Comparison of ENCODE assay signal across 15 cellular contexts in the genomic region with DNA sequence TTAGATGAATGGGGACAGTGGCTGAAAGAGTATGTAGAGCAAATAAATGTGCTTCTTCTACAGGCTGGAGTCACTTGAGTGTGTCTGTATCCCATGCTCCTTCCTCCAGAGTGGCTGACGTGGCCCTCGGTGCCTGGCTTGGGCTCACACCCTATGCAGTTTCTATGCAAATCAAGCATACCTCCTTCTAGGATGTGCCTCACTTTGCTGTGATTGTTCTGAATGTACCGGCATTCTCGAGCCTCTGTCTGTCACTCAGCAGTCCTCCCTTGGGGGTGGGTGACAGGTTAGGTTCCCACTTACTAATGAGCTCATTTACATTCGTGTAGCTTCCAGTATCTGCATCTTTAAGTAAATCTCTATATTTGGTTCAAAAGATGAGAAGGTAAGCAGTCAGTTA. TPM values are rescaled to one million over a fixed set of nuclear protein-coding genes. Genes with fewer than 3 reads are reported as not detected.
DNase-seq lines count a peak whose midpoint lies in the region; ATAC-seq and TF ChIP-seq lines count a peak whose summit lies in the region.
"Had no signal": no experiment of that assay in that cellular context is flagged by ENCODE, and none has a peak within 500 bp of the region (broad histone marks: within the 10 kb centered on the region; RNA-seq: fewer than 3 reads in every experiment).

No MANE protein-coding gene starts in this region.

- no peak overlapping the region for H2BK20ac ChIP-seq in H9 (ENCODE audit: low read depth, low read length, poor library complexity, severe bottlenecking)

- H4K8ac ChIP-seq in H9 (replicated peaks; ENCODE audit: insufficient read length, low read depth, low read length) = no peak overlapping the region

- no peak overlapping the region for H2BK15ac ChIP-seq in H9 (ENCODE audit: low read depth, low read length)

- no peak overlapping the region for H3K4ac ChIP-seq in H9 (ENCODE audit: low read depth, low read length)

- H3K36me3 ChIP-seq in psoas muscle (ENCODE audit: insufficient read depth in 1 of 2, low read depth in 1 of 2) = no peaks in the 10 kb centered on the region
- H3K36me3 ChIP-seq: heart left ventricle, prostate gland had no signal

- ATAC-seq in GM19023 (IDR thresholded peaks at IDR 0.05; ENCODE audit: unreplicated experiment) (peak; percentile 60), HG03432 (IDR thresholded peaks at IDR 0.05; ENCODE audit: unreplicated experiment) (peak; percentile 40), psoas muscle (no peak), SK-N-SH treated with all-trans-retinoic acid at 6 μM for 48 hours (no peak)

- peak; percentile 36 for DNase-seq in H9
- no peak for DNase-seq in psoas muscle
- no peak for DNase-seq in NCI-H524 treated with DMSO at 0.1 percent for 48 hours (lab: John Stamatoyannopoulos, UW)
- DNase-seq in GOT3 (lab: John Stamatoyannopoulos, UW) = no peak
- DNase-seq in RWPE1 (ENCODE audit: low spot score) = no peak
- DNase-seq: activated CD4-positive, CD25-positive, alpha-beta regulatory T cell treated with anti-CD3 and anti-CD28 coated beads, Interleukin-2, amount 50 U/mL, for 72 hours; mammary epithelial cell; NCI-H82; stimulated activated CD4-positive, alpha-beta T cell treated with anti-CD3 and anti-CD28 coated beads, Interleukin-4, amount 100 ng/mL, for 1 hour; stimulated activated naive CD8-positive, alpha-beta T cell treated with anti-CD3 and anti-CD28 coated beads, Interleukin-15, amount 100 ng/mL, for 72 hours had no signal

- no peaks in the 10 kb centered on the region for H3K9me3 ChIP-seq in H9 (ENCODE audit: control insufficient read depth, low read depth, low read length)
- no peaks in the 10 kb centered on the region for H3K9me3 ChIP-seq in psoas muscle
- H3K9me3 ChIP-seq: heart left ventricle, prostate gland had no signal

- peaks cover 42% of the 10 kb centered on the region for H3K27me3 Mint-ChIP-seq in H9 (ENCODE audit: low read depth)

- H2BK5ac ChIP-seq in H9 (ENCODE audit: insufficient read length, low read length) = no peak overlapping the region

- no peak overlapping the region for H4K91ac ChIP-seq in H9 (ENCODE audit: insufficient read length, low read depth, low read length)

- POLR2A ChIA-PET in RWPE1 (lab: Yijun Ruan, JAX; ENCODE audit: low non-redundant PET) = no interaction called here

- no peak overlapping the region for H3K14ac ChIP-seq in H9 (ENCODE audit: insufficient read depth, low read length)

- intact Hi-C loops in psoas muscle (cut with DNase I) = no loop called here

- no peak overlapping the region for H3T11ph ChIP-seq in H9 (ENCODE audit: low read length)

- H2BK12ac ChIP-seq in H9 (ENCODE audit: insufficient read length, low read depth, low read length) = no peak overlapping the region

- H2AK5ac ChIP-seq in H9 (ENCODE audit: insufficient read length, low read length) = no peak overlapping the region

- H3K4me1 Mint-ChIP-seq in H9 = peaks cover 12 to 14% of the 10 kb centered on the region in 2 experiments
- H3K4me1 Mint-ChIP-seq: stimulated activated naive CD8-positive, alpha-beta T cell treated with anti-CD3 and anti-CD28 coated beads, Interleukin-15, amount 100 ng/mL, for 72 hours had no signal

- CTCF ChIA-PET in RWPE1 (lab: Yijun Ruan, JAX) = no interaction called here

- no peaks in the 10 kb centered on the region for H3K79me2 ChIP-seq in H9 (ENCODE audit: insufficient read depth, low read length)

- no peak overlapping the region for H4K5ac ChIP-seq in H9 (ENCODE audit: insufficient read length, low read depth, low read length)

- no peaks in the 10 kb centered on the region for H3K79me1 ChIP-seq in H9 (ENCODE audit: insufficient read depth, low read depth, low read length, poor library complexity, severe bottlenecking)

- H3K36me3 Mint-ChIP-seq in H9 (ENCODE audit: insufficient read depth in 1 of 3, low read depth in 3 of 3) = no peaks in the 10 kb centered on the region

- no peak overlapping the region for H3K27ac ChIP-seq in H9 (ENCODE audit: insufficient read length, low read depth, low read length)
- H3K27ac ChIP-seq in psoas muscle = peak overlapping the region; percentile 17
- H3K27ac ChIP-seq in RWPE1 = no peak overlapping the region
- H3K27ac ChIP-seq: prostate gland had no signal

- H3K9me3 Mint-ChIP-seq in H9 = no peaks in the 10 kb centered on the region
- H3K9me3 Mint-ChIP-seq: stimulated activated naive CD8-positive, alpha-beta T cell treated with anti-CD3 and anti-CD28 coated beads, Interleukin-15, amount 100 ng/mL, for 72 hours had no signal

- no peaks in the 10 kb centered on the region for H4K20me1 ChIP-seq in H9 (ENCODE audit: control insufficient read depth, insufficient read depth, insufficient read length)

- H3K23ac ChIP-seq in H9 (ENCODE audit: insufficient read length, low read depth, low read length) = no peak overlapping the region

- H2AFZ ChIP-seq in H9 (ENCODE audit: low read length) = no peak overlapping the region

- no peak for TF ChIP-seq CTCF in H9 (conservative IDR thresholded peaks at IDR 0.05)
- no peak for TF ChIP-seq CTCF in psoas muscle (IDR thresholded peaks at IDR 0.05)
- no peak for TF ChIP-seq CTCF in RWPE1 (conservative IDR thresholded peaks at IDR 0.05; ENCODE audit: low read depth)

- no peak overlapping the region for H2BK120ac ChIP-seq in H9 (ENCODE audit: low read depth, low read length, poor library complexity, severe bottlenecking)

- no peak overlapping the region for H3K27ac Mint-ChIP-seq in H9
- H3K27ac Mint-ChIP-seq: stimulated activated naive CD8-positive, alpha-beta T cell treated with anti-CD3 and anti-CD28 coated beads, Interleukin-15, amount 100 ng/mL, for 72 hours had no signal

- H3K4me1 ChIP-seq in H9 (ENCODE audit: insufficient read depth, low read length) (peaks cover 5% of the 10 kb centered on the region; the same call in 1 of the 2 replicates), psoas muscle (peaks cover under 1% of the 10 kb centered on the region)
- H3K4me1 ChIP-seq: prostate gland had no signal

- no peak overlapping the region for H3K4me3 ChIP-seq in psoas muscle
- H3K4me3 ChIP-seq: heart left ventricle, prostate gland had no signal

- no peak overlapping the region for H3K4me3 Mint-ChIP-seq in H9
- H3K4me3 Mint-ChIP-seq: stimulated activated naive CD8-positive, alpha-beta T cell treated with anti-CD3 and anti-CD28 coated beads, Interleukin-15, amount 100 ng/mL, for 72 hours had no signal

- no peak overlapping the region for H3K56ac ChIP-seq in H9 (ENCODE audit: insufficient read length, low read depth, low read length)

- WGBS in H9 (ENCODE audit: extremely low coverage, insufficient read length, low lambda C conversion rate) = no CpG with 5 or more reads among the region's 5 CpGs
- 59 to 61% (median 61%) methylated on average over 5 of the region's 5 CpGs for WGBS in psoas muscle, 3 donors

- H3K4me2 ChIP-seq in H9 (ENCODE audit: insufficient read depth, insufficient read length, low read length) = no peak overlapping the region

- H3K27me3 ChIP-seq in H9 (ENCODE audit: insufficient read depth, low read length) (no peaks in the 10 kb centered on the region; the same call in 1 of the 2 replicates), psoas muscle (ENCODE audit: insufficient read depth in 3 of 3, low read length in 2 of 3) (peaks cover 0 to 4% (median 0%) of the 10 kb centered on the region in 3 donors)

- no peak overlapping the region for H3K18ac ChIP-seq in H9 (ENCODE audit: insufficient read length, low read depth, low read length)

- H3K23me2 ChIP-seq in H9 (ENCODE audit: insufficient read length, low read depth, low read length, poor library complexity, severe bottlenecking) = no peaks in the 10 kb centered on the region

- H3K9ac ChIP-seq in H9 (ENCODE audit: extremely low read depth, insufficient read length, low read length) = no peak overlapping the region

TF ChIP-seq in SK-N-SH treated with all-trans-retinoic acid at 6 μM for 48 hours, 23 proteins besides CTCF, POLR2A, EP300 and RAD21:
- TF ChIP-seq TOX (CRISPR knock-in tag; IDR thresholded peaks at IDR 0.05; ENCODE audit: borderline replicate concordance) (no peak), TCF4 (CRISPR knock-in tag; IDR thresholded peaks at IDR 0.05; ENCODE audit: borderline replicate concordance) (no peak), ZC3H10 (CRISPR knock-in tag; IDR thresholded peaks at IDR 0.05) (no peak), RARB (CRISPR knock-in tag; IDR thresholded peaks at IDR 0.05) (no peak), ISL1 (CRISPR knock-in tag; IDR thresholded peaks at IDR 0.05) (no peak), ZNF8 (CRISPR knock-in tag; IDR thresholded peaks at IDR 0.05) (no peak), CSDC2 (CRISPR knock-in tag; IDR thresholded peaks at IDR 0.05) (no peak)

RNA-seq across cellular contexts. Expression of gene HDDC2, which starts 55.1 kb away (rescaled TPM):
- total RNA-seq in H9 (2021) = 76.4 and 77.8 TPM in 2 replicates
- 100 to 1,000 TPM in 1 of 4 donors, 10 to 100 TPM in 3; 72.5 to 151 (median 86.0) TPM for total RNA-seq in psoas muscle
- 100 to 1,000 TPM; 103 to 120 (median 111) TPM for polyA plus RNA-seq in psoas muscle

Comparison
In these comparisons a context has a peak if more than half of its experiments do, and no peak if none do; other contexts are left out.
1. ATAC-seq: peak in GM19023 (single experiment) and HG03432 (single experiment); none in psoas muscle (0 of 4) and SK-N-SH treated with all-trans-retinoic acid at 6 μM for 48 hours (single experiment).